8 cellular contexts compared by ENCODE assay signal in the genomic region with DNA sequence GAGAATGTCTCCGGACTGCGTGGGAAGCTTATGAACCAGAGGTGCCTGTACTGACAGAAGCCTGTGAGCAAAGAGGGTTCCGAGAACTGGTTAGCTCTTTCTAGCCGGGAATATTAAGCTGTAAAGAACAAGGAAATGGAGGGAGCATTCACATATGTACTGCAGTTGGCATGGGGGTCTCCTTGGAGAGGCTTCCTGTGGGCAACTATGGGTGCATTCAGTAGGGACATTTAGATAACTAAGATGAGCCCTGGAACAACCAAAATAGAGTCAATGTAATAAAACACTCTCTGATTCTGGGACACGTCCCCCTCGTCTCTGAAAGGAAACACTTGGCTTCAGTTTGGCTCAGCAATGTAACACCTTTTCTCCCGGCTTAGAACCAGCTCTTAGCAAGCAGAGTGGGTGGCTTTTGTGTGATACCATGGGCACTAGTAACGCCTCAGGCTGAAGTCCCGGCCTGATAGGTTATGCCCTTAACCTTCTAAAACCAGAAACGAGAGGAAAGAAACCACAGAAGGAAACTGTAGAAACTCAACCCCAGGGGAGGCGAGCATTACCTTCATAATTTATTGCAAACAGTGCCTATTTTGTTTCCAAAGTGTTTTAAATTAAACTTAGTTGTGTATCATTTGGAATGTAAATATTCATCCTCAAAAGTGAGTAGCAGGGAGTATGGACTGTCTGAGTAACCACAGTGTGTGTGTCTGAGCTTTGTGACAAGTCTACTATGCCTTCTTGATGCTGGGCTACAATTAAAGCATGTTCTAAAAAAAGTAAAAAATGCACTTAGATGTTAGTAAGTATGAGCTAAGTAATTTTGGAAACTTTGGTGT. TPM values are rescaled to one million over a fixed set of nuclear protein-coding genes. Genes with fewer than 3 reads are reported as not detected.
A peak's percentile ranks its signal among the peaks of the same experiment; 100 is the strongest.
DNase-seq lines count a peak whose midpoint lies in the region; ATAC-seq, FAIRE-seq and TF ChIP-seq lines count a peak whose summit lies in the region.

No MANE protein-coding gene starts in this region.

- peak overlapping the region; percentile 73 to 96 for H3K27ac ChIP-seq in small intestine (ENCODE audit: low read depth in 1 of 2, low read length in 1 of 2)

- DNase-seq in GM12892 (ENCODE audit: insufficient read length) = no peak
- DNase-seq in M059J (ENCODE audit: low read depth) = peak; percentile 75
- DNase-seq in activated naive CD8-positive, alpha-beta T cell treated with anti-CD3 and anti-CD28 coated beads, Interleukin-2, amount 50 U/mL, for 16 hours (ENCODE audit: low read depth, low spot score) = peak; percentile 13
- no peak for DNase-seq in small intestine
- DNase-seq in NCI-H510A (lab: John Stamatoyannopoulos, UW) = no peak
- no peak for DNase-seq in SHP77 (lab: John Stamatoyannopoulos, UW)
- DNase-seq in ecto neural progenitor cell (ENCODE audit: low spot score) = no peak

- H3K27me3 ChIP-seq in small intestine (ENCODE audit: control insufficient read depth in 2 of 2, insufficient read depth in 2 of 2, low read length in 2 of 2) = no peaks in the 10 kb centered on the region

- no peak for ATAC-seq in GM18909 (IDR thresholded peaks at IDR 0.05; ENCODE audit: poor library complexity, unreplicated experiment)

- FAIRE-seq in GM12892 (lab: Jason Lieb, UNC) = peak; percentile 51
- FAIRE-seq in small intestine (lab: Jason Lieb, UNC) = no peak

- H3K4me1 ChIP-seq in small intestine (ENCODE audit: control insufficient read depth in 2 of 2, insufficient read depth in 1 of 2, low read depth in 1 of 2, low read length in 1 of 2) = peaks cover 0 to 7% of the 10 kb centered on the region in 2 donors

- no peaks in the 10 kb centered on the region for H3K9me3 ChIP-seq in small intestine (ENCODE audit: control insufficient read depth, low read depth)

- TF ChIP-seq POLR2A in GM12892 (IDR thresholded peaks at IDR 0.05; ENCODE audit: low read depth, low read length) = no peak

- H3K36me3 ChIP-seq in small intestine (ENCODE audit: control insufficient read depth in 2 of 2, insufficient read depth in 2 of 2, low read length in 2 of 2) = no peaks in the 10 kb centered on the region

- 75 to 87% (median 78%) methylated on average over 11 of the region's 11 CpGs for WGBS in small intestine, 3 donors

- H3K4me3 ChIP-seq in small intestine (ENCODE audit: low read depth in 1 of 2, low read length in 2 of 2) = no peak overlapping the region

RNA-seq across cellular contexts. Expression of gene LPIN2, which starts 48.9 kb away (rescaled TPM):
- polyA plus RNA-seq in GM12892 (2012; ENCODE audit: missing spikeins) = 14.6 TPM
- 29.5 and 36.2 TPM in 2 replicates for total RNA-seq in M059J (2014; rRNA removed; shearing (Covaris generic))
- 10 to 100 TPM; 20.0 to 91.5 (median 63.0) TPM for polyA plus RNA-seq in small intestine

Comparison
In these comparisons a context has a peak if more than half of its experiments do, and no peak if none do; other contexts are left out.
1. DNase-seq: peak in M059J (single experiment) and activated naive CD8-positive, alpha-beta T cell treated with anti-CD3 and anti-CD28 coated beads, Interleukin-2, amount 50 U/mL, for 16 hours (single experiment); none in GM12892 (single experiment), small intestine (single experiment), NCI-H510A (single experiment), SHP77 (0 of 2) and ecto neural progenitor cell (single experiment).